ENCODE assay signal across 8 cellular contexts in the genomic region with DNA sequence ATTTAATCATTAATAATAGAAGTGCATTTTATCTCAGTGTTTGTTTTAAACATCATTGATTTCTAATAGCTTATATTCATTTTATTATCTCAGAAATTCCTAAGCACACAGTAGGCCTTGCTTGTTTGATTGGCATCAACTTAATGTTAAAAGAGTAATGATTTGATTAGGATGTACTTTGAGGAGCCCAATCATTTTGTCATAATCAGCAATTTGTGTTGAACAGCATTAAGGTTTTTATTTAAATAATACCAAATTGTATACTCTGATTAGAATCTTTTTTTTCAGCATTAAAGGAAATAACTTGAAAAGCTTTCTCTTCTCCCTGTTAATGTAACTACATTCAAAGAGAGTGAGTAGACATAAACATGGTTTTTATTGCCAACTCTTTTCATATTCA.
"Had no signal": no experiment of that assay in that cellular context is flagged by ENCODE, and none has a peak within 500 bp of the region (broad histone marks: within the 10 kb centered on the region; RNA-seq: fewer than 3 reads in every experiment).

No MANE protein-coding gene starts in this region.

- H3K27ac ChIP-seq: GM23248, HL-60 had no signal

- H3K9me3 ChIP-seq: HAP-1 had no signal

- H3K36me3 ChIP-seq: HAP-1 had no signal

- H2AFZ ChIP-seq: GM23248 had no signal

- H3K4me3 ChIP-seq: GM23248, HAP-1 had no signal

- DNase-seq: GM23248, GOT3, H7, HFFc6, KG1 had no signal

- ATAC-seq: HCT116 had no signal

- H3K9ac ChIP-seq: GM23248 had no signal
